ENCODE assay signal across 20 cellular contexts in genomic region chr1:184606786-184607185, GRCh38.
"Had no signal": no experiment of that assay in that cellular context is flagged by ENCODE, and none has a peak within 500 bp of the region (broad histone marks: within the 10 kb centered on the region; RNA-seq: fewer than 3 reads in every experiment).

No MANE protein-coding gene starts in this region.

- H3K4me3 ChIP-seq: coronary artery, psoas muscle, right lobe of liver, thyroid gland had no signal

- H3K36me3 ChIP-seq: right lobe of liver, thyroid gland had no signal

- H3K4me1 ChIP-seq: psoas muscle, right lobe of liver had no signal

- H3K9me3 ChIP-seq: psoas muscle, right lobe of liver, thyroid gland had no signal

- H3K4me1 Mint-ChIP-seq: activated naive CD8-positive, alpha-beta T cell treated with anti-CD3 and anti-CD28 coated beads for 36 hours; naive thymus-derived CD8-positive, alpha-beta T cell had no signal

- H3K27ac ChIP-seq: psoas muscle, right lobe of liver, thyroid gland had no signal

- H3K36me3 Mint-ChIP-seq: activated naive CD8-positive, alpha-beta T cell treated with anti-CD3 and anti-CD28 coated beads for 36 hours; naive thymus-derived CD8-positive, alpha-beta T cell had no signal

- H3K4me3 Mint-ChIP-seq: activated naive CD8-positive, alpha-beta T cell treated with anti-CD3 and anti-CD28 coated beads for 36 hours; activated T-cell treated with anti-CD3 and anti-CD28 coated beads, Interleukin-2, amount 50 U/mL, for 24 hours; activated T-helper 17 cell treated with anti-CD3 and anti-CD28 coated beads, Interleukin-2, amount 50 U/mL, for 72 hours; immature natural killer cell; mesothelial cell of epicardium; naive thymus-derived CD8-positive, alpha-beta T cell; T-helper 2 cell treated with Interferon-gamma antibody and Interleukin-4, amounts not matched to agents 5 μg/mL and 100 μg/mL, for 36 hours had no signal

- H3K27me3 ChIP-seq: right lobe of liver, thyroid gland had no signal

- ATAC-seq: activated T-helper 17 cell treated with anti-CD3 and anti-CD28 coated beads, Interleukin-2, amount 50 U/mL, for 72 hours; left lobe of liver; naive thymus-derived CD8-positive, alpha-beta T cell; right lobe of liver; SK-N-SH treated with all-trans-retinoic acid at 6 μM for 48 hours had no signal

- H3K27ac Mint-ChIP-seq: activated naive CD8-positive, alpha-beta T cell treated with anti-CD3 and anti-CD28 coated beads for 36 hours; activated T-cell treated with anti-CD3 and anti-CD28 coated beads, Interleukin-2, amount 50 U/mL, for 24 hours; activated T-helper 17 cell treated with anti-CD3 and anti-CD28 coated beads, Interleukin-2, amount 50 U/mL, for 72 hours; immature natural killer cell; mesothelial cell of epicardium; naive thymus-derived CD8-positive, alpha-beta T cell; T-helper 2 cell treated with Interferon-gamma antibody and Interleukin-4, amounts not matched to agents 5 μg/mL and 100 μg/mL, for 36 hours had no signal

- DNase-seq: activated CD4-positive, alpha-beta T cell treated with anti-CD3 and anti-CD28 coated beads for 1 hour; activated CD8-positive, alpha-beta memory T cell treated with anti-CD3 and anti-CD28 coated beads for 24 hours; activated CD8-positive, alpha-beta memory T cell treated with anti-CD3 and anti-CD28 coated beads, Interleukin-2, amount 50 U/mL, for 4 hours; activated naive CD8-positive, alpha-beta T cell treated with anti-CD3 and anti-CD28 coated beads for 36 hours; activated T-cell treated with anti-CD3 and anti-CD28 coated beads, Interleukin-2, amount 50 U/mL, for 24 hours; cerebellar nuclear complex; immature natural killer cell; mammary epithelial cell; naive thymus-derived CD8-positive, alpha-beta T cell; psoas muscle; right lobe of liver; stimulated activated CD4-positive, alpha-beta T cell treated with anti-CD3 and anti-CD28 coated beads, Interleukin-4, amount 100 ng/mL, for 1 hour; stimulated activated naive CD4-positive, alpha-beta T cell; thyroid gland had no signal

- H3K9me3 Mint-ChIP-seq: activated naive CD8-positive, alpha-beta T cell treated with anti-CD3 and anti-CD28 coated beads for 36 hours; activated T-cell treated with anti-CD3 and anti-CD28 coated beads, Interleukin-2, amount 50 U/mL, for 24 hours; activated T-helper 17 cell treated with anti-CD3 and anti-CD28 coated beads, Interleukin-2, amount 50 U/mL, for 72 hours; immature natural killer cell; mesothelial cell of epicardium; naive thymus-derived CD8-positive, alpha-beta T cell; T-helper 2 cell treated with Interferon-gamma antibody and Interleukin-4, amounts not matched to agents 5 μg/mL and 100 μg/mL, for 36 hours had no signal

- H3K27me3 Mint-ChIP-seq: activated naive CD8-positive, alpha-beta T cell treated with anti-CD3 and anti-CD28 coated beads for 36 hours; activated T-cell treated with anti-CD3 and anti-CD28 coated beads, Interleukin-2, amount 50 U/mL, for 24 hours; naive thymus-derived CD8-positive, alpha-beta T cell had no signal
